In the genomic region with DNA sequence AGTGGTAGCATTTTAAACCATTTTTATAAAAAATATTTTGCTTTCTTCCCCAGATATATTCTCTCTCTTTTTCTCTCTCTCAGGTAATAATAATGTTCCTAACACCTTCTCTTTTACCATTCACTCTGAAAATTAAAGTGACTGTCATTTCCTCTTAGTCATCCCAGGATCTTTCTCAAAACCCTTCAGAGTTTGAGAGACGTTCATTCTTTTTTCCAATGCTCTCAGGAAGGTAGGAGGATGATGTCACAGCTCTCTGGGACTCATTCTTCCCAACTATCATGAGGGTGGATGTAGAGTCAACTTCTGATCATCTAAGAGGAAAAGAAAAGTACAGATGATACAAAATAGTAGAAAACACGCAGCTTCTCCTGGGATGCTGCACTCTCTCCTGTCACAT, we compare ENCODE assay signal across 13 cellular contexts.
A peak's percentile ranks its signal among the peaks of the same experiment; 100 is the strongest.
DNase-seq lines count a peak whose midpoint lies in the region; ATAC-seq and TF ChIP-seq lines count a peak whose summit lies in the region.
"Had no signal": no experiment of that assay in that cellular context is flagged by ENCODE, and none has a peak within 500 bp of the region (broad histone marks: within the 10 kb centered on the region; RNA-seq: fewer than 3 reads in every experiment).

No MANE protein-coding gene starts in this region.

- no peaks in the 10 kb centered on the region for H3K27me3 Mint-ChIP-seq in CD4-positive, CD25-positive, alpha-beta regulatory T cell
- H3K27me3 Mint-ChIP-seq in activated T-helper 17 cell treated with anti-CD3 and anti-CD28 coated beads, Interleukin-2, amount 50 U/mL, for 72 hours: no peaks in the 10 kb centered on the region

- H3K27me3 ChIP-seq in CD4-positive, CD25-positive, alpha-beta regulatory T cell (ENCODE audit: control insufficient read depth, insufficient read depth, low read length): no peaks in the 10 kb centered on the region
- no peaks in the 10 kb centered on the region for H3K27me3 ChIP-seq in kidney epithelial cell (ENCODE audit: control insufficient read depth, insufficient read depth, low read length)

- no peak for ATAC-seq in CD4-positive, CD25-positive, alpha-beta regulatory T cell (ENCODE audit: low read depth in 2 of 2)
- ATAC-seq in activated T-helper 17 cell treated with anti-CD3 and anti-CD28 coated beads, Interleukin-2, amount 50 U/mL, for 72 hours (replicated peaks): peak; percentile 78
- ATAC-seq in HG02981 (IDR thresholded peaks at IDR 0.05; ENCODE audit: unreplicated experiment) (no peak), HG03460 (IDR thresholded peaks at IDR 0.05; ENCODE audit: unreplicated experiment) (no peak)

- peak overlapping the region in 2 of 3 donors; percentile 27 to 53 for H3K27ac Mint-ChIP-seq in CD4-positive, CD25-positive, alpha-beta regulatory T cell
- peak overlapping the region; percentile 9 for H3K27ac Mint-ChIP-seq in activated T-helper 17 cell treated with anti-CD3 and anti-CD28 coated beads, Interleukin-2, amount 50 U/mL, for 72 hours

- peaks cover 4 to 29% (median 16%) of the 10 kb centered on the region in 4 donors for H3K4me1 Mint-ChIP-seq in CD4-positive, CD25-positive, alpha-beta regulatory T cell
- H3K4me1 Mint-ChIP-seq in activated T-helper 17 cell treated with anti-CD3 and anti-CD28 coated beads, Interleukin-2, amount 50 U/mL, for 72 hours: peaks cover 13% of the 10 kb centered on the region

- H3K36me3 Mint-ChIP-seq in CD4-positive, CD25-positive, alpha-beta regulatory T cell: peaks cover 44% of the 10 kb centered on the region
- peaks cover 49% of the 10 kb centered on the region for H3K36me3 Mint-ChIP-seq in activated T-helper 17 cell treated with anti-CD3 and anti-CD28 coated beads, Interleukin-2, amount 50 U/mL, for 72 hours (ENCODE audit: low read depth)

- H3K4me1 ChIP-seq in CD4-positive, CD25-positive, alpha-beta regulatory T cell (ENCODE audit: control insufficient read depth, insufficient read depth, low read length, poor library complexity, severe bottlenecking): no peaks in the 10 kb centered on the region

- no peak for TF ChIP-seq CTCF in kidney epithelial cell (IDR thresholded peaks at IDR 0.05; ENCODE audit: insufficient read depth, low read length, poor library complexity, severe bottlenecking)
- no peak for TF ChIP-seq CTCF in GM10248 (IDR thresholded peaks at IDR 0.05; ENCODE audit: control extremely low read depth, extremely low read depth, low read depth, missing control alignments)

- POLR2A ChIA-PET in GM10248 (lab: Yijun Ruan, JAX): no interaction called here

- H3K27ac ChIP-seq in CD4-positive, CD25-positive, alpha-beta regulatory T cell (ENCODE audit: insufficient read depth, low read length, poor library complexity, severe bottlenecking): no peak overlapping the region
- H3K27ac ChIP-seq: C4-2B, left ventricle myocardium inferior had no signal

- no peak for DNase-seq in CD4-positive, CD25-positive, alpha-beta regulatory T cell
- DNase-seq in ELR (ENCODE audit: low read depth) (peak; percentile 74), kidney epithelial cell (ENCODE audit: low read depth) (peak; percentile 29), GM10248 (ENCODE audit: extremely low spot score) (no peak), retina (no peak)
- DNase-seq: left ventricle myocardium inferior, NCI-H187, NCI-H524 treated with DMSO at 0.1 percent for 48 hours, posterior cingulate gyrus had no signal

- no peak overlapping the region for H3K4me3 Mint-ChIP-seq in CD4-positive, CD25-positive, alpha-beta regulatory T cell
- H3K4me3 Mint-ChIP-seq in activated T-helper 17 cell treated with anti-CD3 and anti-CD28 coated beads, Interleukin-2, amount 50 U/mL, for 72 hours: peak overlapping the region; percentile 5

- H3K4me3 ChIP-seq in CD4-positive, CD25-positive, alpha-beta regulatory T cell (ENCODE audit: low read depth, low read length): no peak overlapping the region
- H3K4me3 ChIP-seq in kidney epithelial cell (ENCODE audit: low read depth, low read length): no peak overlapping the region
- H3K4me3 ChIP-seq: left ventricle myocardium inferior had no signal

- no peaks in the 10 kb centered on the region for H3K9me3 ChIP-seq in CD4-positive, CD25-positive, alpha-beta regulatory T cell (ENCODE audit: control insufficient read depth in 2 of 2, low read length in 2 of 2)
- H3K9me3 ChIP-seq: left ventricle myocardium inferior had no signal

- CTCF ChIA-PET in GM10248 (lab: Yijun Ruan, JAX): interaction anchor here (0.8 to 11.7 kb wide), 4 partner anchors 11 to 148 kb away, joined by 3 to 150 read pairs (median 4); no protein-coding TSS in a partner anchor

- H3K9me3 Mint-ChIP-seq in CD4-positive, CD25-positive, alpha-beta regulatory T cell: no peaks in the 10 kb centered on the region
- no peaks in the 10 kb centered on the region for H3K9me3 Mint-ChIP-seq in activated T-helper 17 cell treated with anti-CD3 and anti-CD28 coated beads, Interleukin-2, amount 50 U/mL, for 72 hours

- H3K36me3 ChIP-seq in CD4-positive, CD25-positive, alpha-beta regulatory T cell (ENCODE audit: control insufficient read depth, insufficient read depth, low read length): peaks cover 47% of the 10 kb centered on the region
- peaks cover 1% of the 10 kb centered on the region for H3K36me3 ChIP-seq in kidney epithelial cell (ENCODE audit: control insufficient read depth, insufficient read depth, low read length)
- H3K36me3 ChIP-seq: left ventricle myocardium inferior had no signal

Comparison
In these comparisons a context has a peak if more than half of its experiments do, and no peak if none do; other contexts are left out.
1. DNase-seq: peak in ELR (single experiment) and kidney epithelial cell (single experiment); none in CD4-positive, CD25-positive, alpha-beta regulatory T cell (0 of 3), GM10248 (single experiment) and retina (single experiment).